In genomic region chr19:55958356-55958755, GRCh38 we compare ENCODE assay signal across 34 cellular contexts. TPM values are rescaled to one million over a fixed set of nuclear protein-coding genes. Genes with fewer than 3 reads are reported as not detected.
DNase-seq lines count a peak whose midpoint lies in the region; ATAC-seq, FAIRE-seq and TF ChIP-seq lines count a peak whose summit lies in the region.
"Had no signal": no experiment of that assay in that cellular context is flagged by ENCODE, and none has a peak within 500 bp of the region (broad histone marks: within the 10 kb centered on the region; RNA-seq: fewer than 3 reads in every experiment).

No MANE protein-coding gene starts in this region.

- no peaks in the 10 kb centered on the region for H3K36me3 ChIP-seq in ascending aorta
- H3K36me3 ChIP-seq: lower lobe of right lung, SJCRH30, vagina had no signal

- H3K27me3 ChIP-seq in ascending aorta, result no peaks in the 10 kb centered on the region
- H3K27me3 ChIP-seq: SJCRH30, testis, vagina had no signal

- H3K27ac Mint-ChIP-seq in activated CD4-positive, alpha-beta T cell treated with anti-CD3 and anti-CD28 coated beads for 36 hours, result no peak overlapping the region
- H3K27ac Mint-ChIP-seq: activated T-helper 1 cell treated with anti-CD3 and anti-CD28 coated beads, Interleukin-12 subunit alpha, Interleukin-12 subunit beta, Interleukin-2, Interleukin-4 antibody, amounts not matched to agents 30 ng/mL and 10 ng/mL and 1 ng/mL, durations not matched to agents 14 hours and 24 hours and 36 hours; CD8-positive, alpha-beta T cell; natural killer cell had no signal

- peak; percentile 4 for DNase-seq in activated CD4-positive, alpha-beta T cell treated with anti-CD3 and anti-CD28 coated beads for 36 hours
- no peak for DNase-seq in activated CD4-positive, alpha-beta T cell treated with anti-CD3 and anti-CD28 coated beads, Interleukin-2, amount 50 U/mL, for 48 hours
- DNase-seq in HTR-8/SVneo (ENCODE audit: insufficient read length, low spot score), result peak; percentile 22
- DNase-seq in RPMI7951 (ENCODE audit: low read depth), result peak; percentile 83
- DNase-seq in urothelium cell line (ENCODE audit: low spot score), result peak; percentile 76
- DNase-seq in ascending aorta (ENCODE audit: low spot score in 2 of 2), result no peak
- no peak for DNase-seq in NCI-H446 (lab: John Stamatoyannopoulos, UW)
- DNase-seq: activated CD4-positive, alpha-beta T cell treated with anti-CD3 and anti-CD28 coated beads, Interleukin-2, amount 50 U/mL, for 4 hours; activated CD4-positive, CD25-positive, alpha-beta regulatory T cell; activated naive CD4-positive, alpha-beta T cell treated with anti-CD3 and anti-CD28 coated beads, Interleukin-2, amount 50 U/mL, for 16 hours; amniotic stem cell; CD8-positive, alpha-beta T cell; DMS153; GF-D8; HCEC 1CT; KBM-7; lower lobe of right lung; MV-4-11; natural killer cell; NCI-H146; NCI-H2107; occipital lobe; SJCRH30; stimulated activated naive CD8-positive, alpha-beta T cell treated with anti-CD3 and anti-CD28 coated beads, Interleukin-15, Interleukin-2, amounts not matched to agents 100 U/mL and 50 U/mL, for 24 hours; T-helper 1 cell; testis had no signal

- H3K36me3 Mint-ChIP-seq in activated CD4-positive, alpha-beta T cell treated with anti-CD3 and anti-CD28 coated beads for 36 hours (ENCODE audit: low read depth), result no peaks in the 10 kb centered on the region
- H3K36me3 Mint-ChIP-seq: CD8-positive, alpha-beta T cell; natural killer cell had no signal

- TF ChIP-seq CTCF in ascending aorta (IDR thresholded peaks at IDR 0.05), result no peak

- H3K4me1 ChIP-seq in ascending aorta, result no peaks in the 10 kb centered on the region
- H3K4me1 ChIP-seq: lower lobe of right lung, SJCRH30, testis, vagina had no signal

- no peak overlapping the region for H3K4me3 ChIP-seq in ascending aorta
- H3K4me3 ChIP-seq: lower lobe of right lung, SJCRH30, testis, vagina had no signal

- intact Hi-C loops in activated CD4-positive, alpha-beta T cell treated with anti-CD3 and anti-CD28 coated beads for 36 hours (cut with DNase I, micrococcal nuclease), result no loop called here
- intact Hi-C loops in ascending aorta (cut with DNase I), result no loop called here

- POLR2A ChIA-PET in activated CD4-positive, alpha-beta T cell treated with anti-CD3 and anti-CD28 coated beads for 36 hours (lab: Charles Lee), result no interaction called here

- no peak overlapping the region for H3K4me3 Mint-ChIP-seq in activated CD4-positive, alpha-beta T cell treated with anti-CD3 and anti-CD28 coated beads for 36 hours
- H3K4me3 Mint-ChIP-seq: activated T-helper 1 cell treated with anti-CD3 and anti-CD28 coated beads, Interleukin-12 subunit alpha, Interleukin-12 subunit beta, Interleukin-2, Interleukin-4 antibody, amounts not matched to agents 30 ng/mL and 10 ng/mL and 1 ng/mL, durations not matched to agents 14 hours and 24 hours and 36 hours; CD8-positive, alpha-beta T cell; natural killer cell had no signal

- no peaks in the 10 kb centered on the region for H3K9me3 Mint-ChIP-seq in activated CD4-positive, alpha-beta T cell treated with anti-CD3 and anti-CD28 coated beads for 36 hours (ENCODE audit: low read depth)

- H3K27me3 Mint-ChIP-seq in activated CD4-positive, alpha-beta T cell treated with anti-CD3 and anti-CD28 coated beads for 36 hours, result no peaks in the 10 kb centered on the region

- no peaks in the 10 kb centered on the region for H3K9me3 ChIP-seq in ascending aorta
- H3K9me3 ChIP-seq: lower lobe of right lung, SJCRH30, testis, vagina had no signal

- CTCF ChIA-PET in activated CD4-positive, alpha-beta T cell treated with anti-CD3 and anti-CD28 coated beads for 36 hours (lab: Charles Lee), result no interaction called here

- H3K4me1 Mint-ChIP-seq in activated CD4-positive, alpha-beta T cell treated with anti-CD3 and anti-CD28 coated beads for 36 hours, result no peaks in the 10 kb centered on the region
- H3K4me1 Mint-ChIP-seq: natural killer cell had no signal

- FAIRE-seq in HTR-8/SVneo (lab: Jason Lieb, UNC), result no peak
- peak; percentile 61 for FAIRE-seq in urothelium cell line (lab: Jason Lieb, UNC)
- FAIRE-seq: bronchial epithelial cell, islet of Langerhans had no signal

- no peak for ATAC-seq in activated CD4-positive, alpha-beta T cell treated with anti-CD3 and anti-CD28 coated beads for 36 hours
- ATAC-seq in HG02763 (IDR thresholded peaks at IDR 0.05; ENCODE audit: unreplicated experiment), result no peak
- ATAC-seq: CD8-positive, alpha-beta T cell; lower lobe of right lung; natural killer cell; stimulated activated naive CD8-positive, alpha-beta T cell treated with anti-CD3 and anti-CD28 coated beads, Interleukin-15, Interleukin-2, amounts not matched to agents 100 U/mL and 50 U/mL, for 24 hours had no signal

- no peak overlapping the region for H3K27ac ChIP-seq in ascending aorta
- H3K27ac ChIP-seq: lower lobe of right lung, SJCRH30, testis, vagina had no signal

RNA-seq across cellular contexts. Expression of gene NLRP8, which starts 10.7 kb away (rescaled TPM):
- total RNA-seq in activated CD4-positive, alpha-beta T cell treated with anti-CD3 and anti-CD28 coated beads for 36 hours, result not detected
- not detected in 2 replicates for total RNA-seq in RPMI7951 (2014; rRNA removed; shearing (Covaris generic))
- not detected for total RNA-seq in ascending aorta
- total RNA-seq: A673; activated T-helper 1 cell treated with anti-CD3 and anti-CD28 coated beads, Interleukin-12 subunit alpha, Interleukin-12 subunit beta, Interleukin-2, Interleukin-4 antibody, amounts not matched to agents 30 ng/mL and 10 ng/mL and 1 ng/mL, durations not matched to agents 14 hours and 24 hours and 36 hours; bronchial epithelial cell; CD8-positive, alpha-beta T cell; glomerular endothelial cell; lower lobe of right lung; mononuclear cell; natural killer cell; occipital lobe; vagina had no signal

RNA-seq across cellular contexts. Expression of gene NLRP13, which starts 26.2 kb away (rescaled TPM):
- total RNA-seq in activated CD4-positive, alpha-beta T cell treated with anti-CD3 and anti-CD28 coated beads for 36 hours, result not detected
- total RNA-seq in RPMI7951 (2014; rRNA removed; shearing (Covaris generic)), result not detected in 2 replicates
- total RNA-seq in ascending aorta, result not detected
- total RNA-seq: A673; activated T-helper 1 cell treated with anti-CD3 and anti-CD28 coated beads, Interleukin-12 subunit alpha, Interleukin-12 subunit beta, Interleukin-2, Interleukin-4 antibody, amounts not matched to agents 30 ng/mL and 10 ng/mL and 1 ng/mL, durations not matched to agents 14 hours and 24 hours and 36 hours; bronchial epithelial cell; CD8-positive, alpha-beta T cell; glomerular endothelial cell; lower lobe of right lung; natural killer cell; occipital lobe; SJCRH30; vagina had no signal

RNA-seq across cellular contexts. Expression of gene NLRP5, which starts 28.2 kb away (rescaled TPM):
- not detected for total RNA-seq in activated CD4-positive, alpha-beta T cell treated with anti-CD3 and anti-CD28 coated beads for 36 hours
- total RNA-seq in RPMI7951 (2014; rRNA removed; shearing (Covaris generic)), result not detected in 2 replicates
- total RNA-seq in ascending aorta, result not detected
- total RNA-seq: A673; activated T-helper 1 cell treated with anti-CD3 and anti-CD28 coated beads, Interleukin-12 subunit alpha, Interleukin-12 subunit beta, Interleukin-2, Interleukin-4 antibody, amounts not matched to agents 30 ng/mL and 10 ng/mL and 1 ng/mL, durations not matched to agents 14 hours and 24 hours and 36 hours; bronchial epithelial cell; CD8-positive, alpha-beta T cell; glomerular endothelial cell; lower lobe of right lung; mononuclear cell; natural killer cell; occipital lobe; SJCRH30; vagina had no signal

Comparison
In these comparisons a context has a peak if more than half of its experiments do, and no peak if none do; other contexts are left out.
1. DNase-seq: peak in activated CD4-positive, alpha-beta T cell treated with anti-CD3 and anti-CD28 coated beads for 36 hours (single experiment), HTR-8/SVneo (single experiment), RPMI7951 (single experiment) and urothelium cell line (single experiment); none in activated CD4-positive, alpha-beta T cell treated with anti-CD3 and anti-CD28 coated beads, Interleukin-2, amount 50 U/mL, for 48 hours (0 of 2), ascending aorta (0 of 2) and NCI-H446 (0 of 2).